ENCODE assay signal across 2 cellular contexts in the genomic region with DNA sequence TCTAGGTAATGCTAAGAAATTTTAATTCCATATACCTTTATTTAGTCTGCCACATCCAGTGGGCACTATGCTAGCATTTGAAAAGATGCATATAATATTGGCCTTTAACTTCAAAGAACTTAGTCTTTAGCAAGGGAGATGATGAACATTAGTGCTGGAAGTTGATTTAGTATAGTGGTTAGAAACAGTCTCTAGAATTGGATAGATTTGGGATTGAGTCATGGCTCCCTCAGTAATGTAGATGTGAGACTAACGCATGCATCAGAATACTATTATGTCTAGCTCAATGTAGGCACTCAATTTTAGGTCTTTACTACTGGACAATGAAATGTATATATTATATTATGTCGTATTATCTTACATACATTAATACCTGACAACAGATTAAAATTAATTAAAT.
TF ChIP-seq lines count a peak whose summit lies in the region.

No MANE protein-coding gene starts in this region.

TF ChIP-seq in A549, 52 proteins besides CTCF, POLR2A, EP300 and RAD21 (continued from another document):
- TF ChIP-seq, protein P1, sequence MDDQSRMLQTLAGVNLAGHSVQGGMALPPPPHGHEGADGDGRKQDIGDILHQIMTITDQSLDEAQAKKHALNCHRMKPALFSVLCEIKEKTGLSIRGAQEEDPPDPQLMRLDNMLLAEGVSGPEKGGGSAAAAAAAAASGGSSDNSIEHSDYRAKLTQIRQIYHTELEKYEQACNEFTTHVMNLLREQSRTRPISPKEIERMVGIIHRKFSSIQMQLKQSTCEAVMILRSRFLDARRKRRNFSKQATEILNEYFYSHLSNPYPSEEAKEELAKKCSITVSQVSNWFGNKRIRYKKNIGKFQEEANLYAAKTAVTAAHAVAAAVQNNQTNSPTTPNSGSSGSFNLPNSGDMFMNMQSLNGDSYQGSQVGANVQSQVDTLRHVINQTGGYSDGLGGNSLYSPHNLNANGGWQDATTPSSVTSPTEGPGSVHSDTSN (IDR thresholded peaks at IDR 0.05), result no peak
- TF ChIP-seq, protein P2, sequence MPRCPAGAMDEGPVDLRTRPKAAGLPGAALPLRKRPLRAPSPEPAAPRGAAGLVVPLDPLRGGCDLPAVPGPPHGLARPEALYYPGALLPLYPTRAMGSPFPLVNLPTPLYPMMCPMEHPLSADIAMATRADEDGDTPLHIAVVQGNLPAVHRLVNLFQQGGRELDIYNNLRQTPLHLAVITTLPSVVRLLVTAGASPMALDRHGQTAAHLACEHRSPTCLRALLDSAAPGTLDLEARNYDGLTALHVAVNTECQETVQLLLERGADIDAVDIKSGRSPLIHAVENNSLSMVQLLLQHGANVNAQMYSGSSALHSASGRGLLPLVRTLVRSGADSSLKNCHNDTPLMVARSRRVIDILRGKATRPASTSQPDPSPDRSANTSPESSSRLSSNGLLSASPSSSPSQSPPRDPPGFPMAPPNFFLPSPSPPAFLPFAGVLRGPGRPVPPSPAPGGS (IDR thresholded peaks at IDR 0.05), result no peak
- TF ChIP-seq SMC3 (IDR thresholded peaks at IDR 0.05) (no peak), FOXS1 (CRISPR knock-in tag; IDR thresholded peaks at IDR 0.05) (no peak), ZNF302 (CRISPR knock-in tag; IDR thresholded peaks at IDR 0.05) (no peak)
- TF ChIP-seq, protein P3, sequence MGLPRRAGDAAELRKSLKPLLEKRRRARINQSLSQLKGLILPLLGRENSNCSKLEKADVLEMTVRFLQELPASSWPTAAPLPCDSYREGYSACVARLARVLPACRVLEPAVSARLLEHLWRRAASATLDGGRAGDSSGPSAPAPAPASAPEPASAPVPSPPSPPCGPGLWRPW (IDR thresholded peaks at IDR 0.05), result no peak

TF ChIP-seq in HCT116, 20 proteins besides CTCF, POLR2A, EP300 and RAD21 (continued from another document):
- no peak for TF ChIP-seq YY1 (IDR thresholded peaks at IDR 0.05; ENCODE audit: extremely low read depth, insufficient replicate concordance, low read depth, low read length)
- TF ChIP-seq POLR2AphosphoS5 (IDR thresholded peaks at IDR 0.05; ENCODE audit: low read depth, low read length), result no peak
- no peak for TF ChIP-seq ELF1 (IDR thresholded peaks at IDR 0.05; ENCODE audit: borderline replicate concordance, low read depth)
- no peak for TF ChIP-seq SIN3A (IDR thresholded peaks at IDR 0.05; ENCODE audit: low read depth)
- TF ChIP-seq SP1 (IDR thresholded peaks at IDR 0.05; ENCODE audit: low read depth), result no peak
- TF ChIP-seq, protein P4, sequence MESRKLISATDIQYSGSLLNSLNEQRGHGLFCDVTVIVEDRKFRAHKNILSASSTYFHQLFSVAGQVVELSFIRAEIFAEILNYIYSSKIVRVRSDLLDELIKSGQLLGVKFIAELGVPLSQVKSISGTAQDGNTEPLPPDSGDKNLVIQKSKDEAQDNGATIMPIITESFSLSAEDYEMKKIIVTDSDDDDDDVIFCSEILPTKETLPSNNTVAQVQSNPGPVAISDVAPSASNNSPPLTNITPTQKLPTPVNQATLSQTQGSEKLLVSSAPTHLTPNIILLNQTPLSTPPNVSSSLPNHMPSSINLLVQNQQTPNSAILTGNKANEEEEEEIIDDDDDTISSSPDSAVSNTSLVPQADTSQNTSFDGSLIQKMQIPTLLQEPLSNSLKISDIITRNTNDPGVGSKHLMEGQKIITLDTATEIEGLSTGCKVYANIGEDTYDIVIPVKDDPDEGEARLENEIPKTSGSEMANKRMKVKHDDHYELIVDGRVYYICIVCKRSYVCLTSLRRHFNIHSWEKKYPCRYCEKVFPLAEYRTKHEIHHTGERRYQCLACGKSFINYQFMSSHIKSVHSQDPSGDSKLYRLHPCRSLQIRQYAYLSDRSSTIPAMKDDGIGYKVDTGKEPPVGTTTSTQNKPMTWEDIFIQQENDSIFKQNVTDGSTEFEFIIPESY (IDR thresholded peaks at IDR 0.05; ENCODE audit: extremely low read depth, insufficient replicate concordance, low read length), result no peak
